ENCODE assay signal across 2 cellular contexts in genomic region chr2:176003958-176004357, GRCh38.
TF ChIP-seq lines count a peak whose summit lies in the region.

No MANE protein-coding gene starts in this region.

TF ChIP-seq in K562, 482 proteins besides CTCF, POLR2A, EP300 and RAD21 (continued from another document and continues in another):
- TF ChIP-seq NEUROD1 (IDR thresholded peaks at IDR 0.05; ENCODE audit: borderline replicate concordance, low read depth, low read length, partially characterized antibody): no peak
- TF ChIP-seq SMARCA5 (IDR thresholded peaks at IDR 0.05): no peak
- peak; percentile 4 for TF ChIP-seq TAF9B (IDR thresholded peaks at IDR 0.05; ENCODE audit: partially characterized antibody)
- TF ChIP-seq MAFG (tag; conservative IDR thresholded peaks at IDR 0.05): no peak
- TF ChIP-seq TEAD2 (tag; IDR thresholded peaks at IDR 0.05): no peak
- TF ChIP-seq HNRNPH1 (optimal IDR thresholded peaks at IDR 0.05; ENCODE audit: low read depth, low read length): no peak
- TF ChIP-seq SAFB (IDR thresholded peaks at IDR 0.05; ENCODE audit: borderline replicate concordance, low read depth, low read length): no peak
- TF ChIP-seq NR2C1 (IDR thresholded peaks at IDR 0.05): no peak
- no peak for TF ChIP-seq NR2C1 (tag; IDR thresholded peaks at IDR 0.05)
- no peak for TF ChIP-seq EGR1 (conservative IDR thresholded peaks at IDR 0.05)
- no peak for TF ChIP-seq XRCC4 (IDR thresholded peaks at IDR 0.05; ENCODE audit: extremely low read depth, insufficient read depth, insufficient read length)
- TF ChIP-seq ZNF197 (CRISPR knock-in tag; IDR thresholded peaks at IDR 0.05; ENCODE audit: low read depth): no peak
- no peak for TF ChIP-seq RBM34 (IDR thresholded peaks at IDR 0.05; ENCODE audit: borderline replicate concordance, insufficient read depth, low read length)
- no peak for TF ChIP-seq ZNF507 (tag; conservative IDR thresholded peaks at IDR 0.05)
- 0 out of 2 replicates have a peak, but pooled peaks have one; percentile 16 for TF ChIP-seq ZBTB40 (IDR thresholded peaks at IDR 0.05)
- TF ChIP-seq ZBTB40 (CRISPR knock-in tag; IDR thresholded peaks at IDR 0.05): no peak
- no peak for TF ChIP-seq HNRNPUL1 (IDR thresholded peaks at IDR 0.05; ENCODE audit: low read length)

TF ChIP-seq in liver, 16 proteins besides CTCF, POLR2A, EP300 and RAD21 (continued from another document):
- TF ChIP-seq REST (IDR thresholded peaks at IDR 0.05) (no peak), TAF1 (conservative IDR thresholded peaks at IDR 0.05) (peak; percentile 15), HNF4A (conservative IDR thresholded peaks at IDR 0.05) (peak; percentile 54 to 58)
TF ChIP-seq in liver: peak in this region for 4.
